1 cellular context compared by ENCODE assay signal in the genomic region with DNA sequence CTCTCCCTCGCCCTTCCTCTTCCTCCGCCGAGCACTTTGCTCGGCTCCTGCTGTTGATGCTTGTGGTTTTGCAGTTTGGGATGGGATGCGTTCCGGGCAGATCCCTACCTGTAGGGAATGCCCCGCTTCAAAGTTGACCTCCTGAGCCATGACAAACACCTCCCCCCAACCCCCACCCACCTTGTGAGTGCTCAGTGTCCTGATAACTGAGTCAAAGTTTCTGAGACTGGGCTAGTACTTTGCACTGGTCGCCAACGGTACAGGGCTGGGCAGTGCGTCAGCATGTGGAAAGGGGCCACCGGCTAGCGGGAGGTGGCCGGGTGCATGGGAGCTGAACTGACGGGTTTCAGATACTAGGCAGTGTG.
TF ChIP-seq lines count a peak whose summit lies in the region.

No MANE protein-coding gene starts in this region.

TF ChIP-seq in K562, 482 proteins besides CTCF, POLR2A, EP300 and RAD21 (continued from another document and continues in another):
- TF ChIP-seq, protein P1, sequence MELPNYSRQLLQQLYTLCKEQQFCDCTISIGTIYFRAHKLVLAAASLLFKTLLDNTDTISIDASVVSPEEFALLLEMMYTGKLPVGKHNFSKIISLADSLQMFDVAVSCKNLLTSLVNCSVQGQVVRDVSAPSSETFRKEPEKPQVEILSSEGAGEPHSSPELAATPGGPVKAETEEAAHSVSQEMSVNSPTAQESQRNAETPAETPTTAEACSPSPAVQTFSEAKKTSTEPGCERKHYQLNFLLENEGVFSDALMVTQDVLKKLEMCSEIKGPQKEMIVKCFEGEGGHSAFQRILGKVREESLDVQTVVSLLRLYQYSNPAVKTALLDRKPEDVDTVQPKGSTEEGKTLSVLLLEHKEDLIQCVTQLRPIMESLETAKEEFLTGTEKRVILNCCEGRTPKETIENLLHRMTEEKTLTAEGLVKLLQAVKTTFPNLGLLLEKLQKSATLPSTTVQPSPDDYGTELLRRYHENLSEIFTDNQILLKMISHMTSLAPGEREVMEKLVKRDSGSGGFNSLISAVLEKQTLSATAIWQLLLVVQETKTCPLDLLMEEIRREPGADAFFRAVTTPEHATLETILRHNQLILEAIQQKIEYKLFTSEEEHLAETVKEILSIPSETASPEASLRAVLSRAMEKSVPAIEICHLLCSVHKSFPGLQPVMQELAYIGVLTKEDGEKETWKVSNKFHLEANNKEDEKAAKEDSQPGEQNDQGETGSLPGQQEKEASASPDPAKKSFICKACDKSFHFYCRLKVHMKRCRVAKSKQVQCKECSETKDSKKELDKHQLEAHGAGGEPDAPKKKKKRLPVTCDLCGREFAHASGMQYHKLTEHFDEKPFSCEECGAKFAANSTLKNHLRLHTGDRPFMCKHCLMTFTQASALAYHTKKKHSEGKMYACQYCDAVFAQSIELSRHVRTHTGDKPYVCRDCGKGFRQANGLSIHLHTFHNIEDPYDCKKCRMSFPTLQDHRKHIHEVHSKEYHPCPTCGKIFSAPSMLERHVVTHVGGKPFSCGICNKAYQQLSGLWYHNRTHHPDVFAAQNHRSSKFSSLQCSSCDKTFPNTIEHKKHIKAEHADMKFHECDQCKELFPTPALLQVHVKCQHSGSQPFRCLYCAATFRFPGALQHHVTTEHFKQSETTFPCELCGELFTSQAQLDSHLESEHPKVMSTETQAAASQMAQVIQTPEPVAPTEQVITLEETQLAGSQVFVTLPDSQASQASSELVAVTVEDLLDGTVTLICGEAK (IDR thresholded peaks at IDR 0.05) = no peak
- TF ChIP-seq, protein P1 (CRISPR knock-in tag; IDR thresholded peaks at IDR 0.05) = no peak
- TF ChIP-seq, protein P2, sequence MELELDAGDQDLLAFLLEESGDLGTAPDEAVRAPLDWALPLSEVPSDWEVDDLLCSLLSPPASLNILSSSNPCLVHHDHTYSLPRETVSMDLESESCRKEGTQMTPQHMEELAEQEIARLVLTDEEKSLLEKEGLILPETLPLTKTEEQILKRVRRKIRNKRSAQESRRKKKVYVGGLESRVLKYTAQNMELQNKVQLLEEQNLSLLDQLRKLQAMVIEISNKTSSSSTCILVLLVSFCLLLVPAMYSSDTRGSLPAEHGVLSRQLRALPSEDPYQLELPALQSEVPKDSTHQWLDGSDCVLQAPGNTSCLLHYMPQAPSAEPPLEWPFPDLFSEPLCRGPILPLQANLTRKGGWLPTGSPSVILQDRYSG (tag; conservative IDR thresholded peaks at IDR 0.05; ENCODE audit: low read depth) = no peak
- peak; percentile 58; the same call in 1 of the 2 replicates for TF ChIP-seq EHMT2 (IDR thresholded peaks at IDR 0.05)
- no peak for TF ChIP-seq ZNF263 (CRISPR knock-in tag; IDR thresholded peaks at IDR 0.05; ENCODE audit: borderline replicate concordance)
- TF ChIP-seq, protein P3, sequence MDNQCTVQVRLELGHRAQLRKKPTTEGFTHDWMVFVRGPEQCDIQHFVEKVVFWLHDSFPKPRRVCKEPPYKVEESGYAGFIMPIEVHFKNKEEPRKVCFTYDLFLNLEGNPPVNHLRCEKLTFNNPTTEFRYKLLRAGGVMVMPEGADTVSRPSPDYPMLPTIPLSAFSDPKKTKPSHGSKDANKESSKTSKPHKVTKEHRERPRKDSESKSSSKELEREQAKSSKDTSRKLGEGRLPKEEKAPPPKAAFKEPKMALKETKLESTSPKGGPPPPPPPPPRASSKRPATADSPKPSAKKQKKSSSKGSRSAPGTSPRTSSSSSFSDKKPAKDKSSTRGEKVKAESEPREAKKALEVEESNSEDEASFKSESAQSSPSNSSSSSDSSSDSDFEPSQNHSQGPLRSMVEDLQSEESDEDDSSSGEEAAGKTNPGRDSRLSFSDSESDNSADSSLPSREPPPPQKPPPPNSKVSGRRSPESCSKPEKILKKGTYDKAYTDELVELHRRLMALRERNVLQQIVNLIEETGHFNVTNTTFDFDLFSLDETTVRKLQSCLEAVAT (IDR thresholded peaks at IDR 0.05) = peak; percentile 59 to 72; a peak in 3 of 4 replicates
- TF ChIP-seq, protein P4, sequence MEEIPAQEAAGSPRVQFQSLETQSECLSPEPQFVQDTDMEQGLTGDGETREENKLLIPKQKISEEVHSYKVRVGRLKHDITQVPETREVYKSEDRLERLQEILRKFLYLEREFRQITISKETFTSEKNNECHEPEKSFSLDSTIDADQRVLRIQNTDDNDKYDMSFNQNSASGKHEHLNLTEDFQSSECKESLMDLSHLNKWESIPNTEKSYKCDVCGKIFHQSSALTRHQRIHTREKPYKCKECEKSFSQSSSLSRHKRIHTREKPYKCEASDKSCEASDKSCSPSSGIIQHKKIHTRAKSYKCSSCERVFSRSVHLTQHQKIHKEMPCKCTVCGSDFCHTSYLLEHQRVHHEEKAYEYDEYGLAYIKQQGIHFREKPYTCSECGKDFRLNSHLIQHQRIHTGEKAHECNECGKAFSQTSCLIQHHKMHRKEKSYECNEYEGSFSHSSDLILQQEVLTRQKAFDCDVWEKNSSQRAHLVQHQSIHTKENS (CRISPR knock-in tag; IDR thresholded peaks at IDR 0.05) = no peak
- TF ChIP-seq, protein P5, sequence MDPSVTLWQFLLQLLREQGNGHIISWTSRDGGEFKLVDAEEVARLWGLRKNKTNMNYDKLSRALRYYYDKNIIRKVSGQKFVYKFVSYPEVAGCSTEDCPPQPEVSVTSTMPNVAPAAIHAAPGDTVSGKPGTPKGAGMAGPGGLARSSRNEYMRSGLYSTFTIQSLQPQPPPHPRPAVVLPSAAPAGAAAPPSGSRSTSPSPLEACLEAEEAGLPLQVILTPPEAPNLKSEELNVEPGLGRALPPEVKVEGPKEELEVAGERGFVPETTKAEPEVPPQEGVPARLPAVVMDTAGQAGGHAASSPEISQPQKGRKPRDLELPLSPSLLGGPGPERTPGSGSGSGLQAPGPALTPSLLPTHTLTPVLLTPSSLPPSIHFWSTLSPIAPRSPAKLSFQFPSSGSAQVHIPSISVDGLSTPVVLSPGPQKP (CRISPR knock-in tag; IDR thresholded peaks at IDR 0.05) = no peak
- 0 out of 4 replicates have a peak, but pooled peaks of 1 of the 2 experiments have one; percentile 40 for TF ChIP-seq SIN3A (IDR thresholded peaks at IDR 0.05; ENCODE audit: borderline replicate concordance in 2 of 2, control insufficient read depth in 1 of 2, low read depth in 2 of 2, low read length in 2 of 2)
- TF ChIP-seq E2F3 (CRISPR knock-in tag; IDR thresholded peaks at IDR 0.05) = no peak
- TF ChIP-seq MTA3 (IDR thresholded peaks at IDR 0.05; ENCODE audit: borderline replicate concordance) = 0 out of 2 replicates have a peak, but pooled peaks have one; percentile 47
- TF ChIP-seq, protein P6, sequence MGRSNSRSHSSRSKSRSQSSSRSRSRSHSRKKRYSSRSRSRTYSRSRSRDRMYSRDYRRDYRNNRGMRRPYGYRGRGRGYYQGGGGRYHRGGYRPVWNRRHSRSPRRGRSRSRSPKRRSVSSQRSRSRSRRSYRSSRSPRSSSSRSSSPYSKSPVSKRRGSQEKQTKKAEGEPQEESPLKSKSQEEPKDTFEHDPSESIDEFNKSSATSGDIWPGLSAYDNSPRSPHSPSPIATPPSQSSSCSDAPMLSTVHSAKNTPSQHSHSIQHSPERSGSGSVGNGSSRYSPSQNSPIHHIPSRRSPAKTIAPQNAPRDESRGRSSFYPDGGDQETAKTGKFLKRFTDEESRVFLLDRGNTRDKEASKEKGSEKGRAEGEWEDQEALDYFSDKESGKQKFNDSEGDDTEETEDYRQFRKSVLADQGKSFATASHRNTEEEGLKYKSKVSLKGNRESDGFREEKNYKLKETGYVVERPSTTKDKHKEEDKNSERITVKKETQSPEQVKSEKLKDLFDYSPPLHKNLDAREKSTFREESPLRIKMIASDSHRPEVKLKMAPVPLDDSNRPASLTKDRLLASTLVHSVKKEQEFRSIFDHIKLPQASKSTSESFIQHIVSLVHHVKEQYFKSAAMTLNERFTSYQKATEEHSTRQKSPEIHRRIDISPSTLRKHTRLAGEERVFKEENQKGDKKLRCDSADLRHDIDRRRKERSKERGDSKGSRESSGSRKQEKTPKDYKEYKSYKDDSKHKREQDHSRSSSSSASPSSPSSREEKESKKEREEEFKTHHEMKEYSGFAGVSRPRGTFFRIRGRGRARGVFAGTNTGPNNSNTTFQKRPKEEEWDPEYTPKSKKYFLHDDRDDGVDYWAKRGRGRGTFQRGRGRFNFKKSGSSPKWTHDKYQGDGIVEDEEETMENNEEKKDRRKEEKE (IDR thresholded peaks at IDR 0.05; ENCODE audit: borderline replicate concordance in 1 of 2, control insufficient read depth in 1 of 2, low read depth in 2 of 2, low read length in 1 of 2) = no peak
- TF ChIP-seq, protein P7, sequence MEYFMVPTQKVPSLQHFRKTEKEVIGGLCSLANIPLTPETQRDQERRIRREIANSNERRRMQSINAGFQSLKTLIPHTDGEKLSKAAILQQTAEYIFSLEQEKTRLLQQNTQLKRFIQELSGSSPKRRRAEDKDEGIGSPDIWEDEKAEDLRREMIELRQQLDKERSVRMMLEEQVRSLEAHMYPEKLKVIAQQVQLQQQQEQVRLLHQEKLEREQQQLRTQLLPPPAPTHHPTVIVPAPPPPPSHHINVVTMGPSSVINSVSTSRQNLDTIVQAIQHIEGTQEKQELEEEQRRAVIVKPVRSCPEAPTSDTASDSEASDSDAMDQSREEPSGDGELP (CRISPR knock-in tag; IDR thresholded peaks at IDR 0.05; ENCODE audit: borderline replicate concordance) = no peak
- TF ChIP-seq, protein P8, sequence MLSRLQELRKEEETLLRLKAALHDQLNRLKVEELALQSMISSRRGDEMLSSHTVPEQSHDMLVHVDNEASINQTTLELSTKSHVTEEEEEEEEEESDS (CRISPR knock-in tag; IDR thresholded peaks at IDR 0.05) = no peak
- TF ChIP-seq SREBF1 (IDR thresholded peaks at IDR 0.05; ENCODE audit: borderline replicate concordance, low read depth, low read length) = 0 out of 2 replicates have a peak, but pooled peaks have one; percentile 20
- no peak for TF ChIP-seq POLR2AphosphoS5 (IDR thresholded peaks at IDR 0.05; ENCODE audit: control insufficient read depth, insufficient read depth, low read depth, low read length)
- no peak for TF ChIP-seq ZNF3 (CRISPR knock-in tag; IDR thresholded peaks at IDR 0.05)
- no peak for TF ChIP-seq MCM2 (IDR thresholded peaks at IDR 0.05; ENCODE audit: low read depth)
- TF ChIP-seq, protein P9, sequence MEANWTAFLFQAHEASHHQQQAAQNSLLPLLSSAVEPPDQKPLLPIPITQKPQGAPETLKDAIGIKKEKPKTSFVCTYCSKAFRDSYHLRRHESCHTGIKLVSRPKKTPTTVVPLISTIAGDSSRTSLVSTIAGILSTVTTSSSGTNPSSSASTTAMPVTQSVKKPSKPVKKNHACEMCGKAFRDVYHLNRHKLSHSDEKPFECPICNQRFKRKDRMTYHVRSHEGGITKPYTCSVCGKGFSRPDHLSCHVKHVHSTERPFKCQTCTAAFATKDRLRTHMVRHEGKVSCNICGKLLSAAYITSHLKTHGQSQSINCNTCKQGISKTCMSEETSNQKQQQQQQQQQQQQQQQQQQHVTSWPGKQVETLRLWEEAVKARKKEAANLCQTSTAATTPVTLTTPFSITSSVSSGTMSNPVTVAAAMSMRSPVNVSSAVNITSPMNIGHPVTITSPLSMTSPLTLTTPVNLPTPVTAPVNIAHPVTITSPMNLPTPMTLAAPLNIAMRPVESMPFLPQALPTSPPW (CRISPR knock-in tag; IDR thresholded peaks at IDR 0.05) = no peak
- no peak for TF ChIP-seq ADNP (tag; IDR thresholded peaks at IDR 0.05)
- no peak for TF ChIP-seq DNMT1 (IDR thresholded peaks at IDR 0.05)
- TF ChIP-seq JUND (IDR thresholded peaks at IDR 0.05; ENCODE audit: borderline replicate concordance, low read depth, low read length) = peak; percentile 24
- no peak for TF ChIP-seq JUND (tag; IDR thresholded peaks at IDR 0.05; ENCODE audit: borderline replicate concordance, low read depth, low read length)
- TF ChIP-seq ZFP30 (CRISPR knock-in tag; IDR thresholded peaks at IDR 0.05; ENCODE audit: borderline replicate concordance) = no peak
- no peak for TF ChIP-seq POLR2B (IDR thresholded peaks at IDR 0.05; ENCODE audit: low read depth, partially characterized antibody)
- TF ChIP-seq, protein P10, sequence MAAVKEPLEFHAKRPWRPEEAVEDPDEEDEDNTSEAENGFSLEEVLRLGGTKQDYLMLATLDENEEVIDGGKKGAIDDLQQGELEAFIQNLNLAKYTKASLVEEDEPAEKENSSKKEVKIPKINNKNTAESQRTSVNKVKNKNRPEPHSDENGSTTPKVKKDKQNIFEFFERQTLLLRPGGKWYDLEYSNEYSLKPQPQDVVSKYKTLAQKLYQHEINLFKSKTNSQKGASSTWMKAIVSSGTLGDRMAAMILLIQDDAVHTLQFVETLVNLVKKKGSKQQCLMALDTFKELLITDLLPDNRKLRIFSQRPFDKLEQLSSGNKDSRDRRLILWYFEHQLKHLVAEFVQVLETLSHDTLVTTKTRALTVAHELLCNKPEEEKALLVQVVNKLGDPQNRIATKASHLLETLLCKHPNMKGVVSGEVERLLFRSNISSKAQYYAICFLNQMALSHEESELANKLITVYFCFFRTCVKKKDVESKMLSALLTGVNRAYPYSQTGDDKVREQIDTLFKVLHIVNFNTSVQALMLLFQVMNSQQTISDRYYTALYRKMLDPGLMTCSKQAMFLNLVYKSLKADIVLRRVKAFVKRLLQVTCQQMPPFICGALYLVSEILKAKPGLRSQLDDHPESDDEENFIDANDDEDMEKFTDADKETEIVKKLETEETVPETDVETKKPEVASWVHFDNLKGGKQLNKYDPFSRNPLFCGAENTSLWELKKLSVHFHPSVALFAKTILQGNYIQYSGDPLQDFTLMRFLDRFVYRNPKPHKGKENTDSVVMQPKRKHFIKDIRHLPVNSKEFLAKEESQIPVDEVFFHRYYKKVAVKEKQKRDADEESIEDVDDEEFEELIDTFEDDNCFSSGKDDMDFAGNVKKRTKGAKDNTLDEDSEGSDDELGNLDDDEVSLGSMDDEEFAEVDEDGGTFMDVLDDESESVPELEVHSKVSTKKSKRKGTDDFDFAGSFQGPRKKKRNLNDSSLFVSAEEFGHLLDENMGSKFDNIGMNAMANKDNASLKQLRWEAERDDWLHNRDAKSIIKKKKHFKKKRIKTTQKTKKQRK (IDR thresholded peaks at IDR 0.05; ENCODE audit: borderline replicate concordance, low read depth, low read length) = no peak
- TF ChIP-seq ZNF184 (CRISPR knock-in tag; IDR thresholded peaks at IDR 0.05) = no peak
- 0 out of 2 replicates have a peak, but pooled peaks have one; percentile 2 for TF ChIP-seq BHLHE40 (IDR thresholded peaks at IDR 0.05; ENCODE audit: low read length)
